In the genomic region with DNA sequence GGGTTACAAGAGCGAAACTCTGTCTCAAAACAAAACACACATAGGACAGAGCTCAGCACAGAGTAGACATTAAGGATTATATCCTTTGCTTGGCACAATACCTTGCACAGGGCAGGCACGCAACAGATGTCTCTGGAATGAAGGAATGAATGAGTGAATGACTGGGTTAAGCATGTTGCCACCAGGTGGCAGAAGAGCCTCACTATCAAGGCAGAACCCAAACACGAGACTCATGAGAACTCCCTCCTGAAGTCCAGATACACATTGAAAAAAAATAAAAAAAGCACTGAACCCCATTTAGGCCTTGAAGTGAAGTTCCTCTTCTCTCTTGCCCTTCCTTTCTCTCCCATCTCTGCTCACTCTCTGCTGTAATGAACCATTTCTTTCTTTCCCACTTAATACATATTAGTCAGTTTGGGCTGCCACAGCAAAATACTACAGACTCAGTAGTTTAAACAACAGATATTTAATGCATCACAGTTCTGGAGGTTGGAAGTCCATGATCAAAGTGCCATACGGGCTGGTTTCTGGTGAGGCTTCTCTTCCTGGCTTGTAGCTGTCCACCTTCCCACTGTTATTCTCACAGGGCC, we compare ENCODE assay signal across 8 cellular contexts. TPM values are rescaled to one million over a fixed set of nuclear protein-coding genes. Genes with fewer than 3 reads are reported as not detected.
DNase-seq lines count a peak whose midpoint lies in the region; ATAC-seq lines count a peak whose summit lies in the region.

No MANE protein-coding gene starts in this region.

- POLR2A ChIA-PET in activated CD4-positive, alpha-beta T cell treated with anti-CD3 and anti-CD28 coated beads, Interleukin-2, amount 10 ng/mL, durations not matched to agents 7 days and 5 days (lab: Charles Lee): no interaction called here

- H3K4me1 Mint-ChIP-seq in activated CD4-positive, alpha-beta T cell treated with anti-CD3 and anti-CD28 coated beads, Interleukin-2, amount 10 ng/mL, durations not matched to agents 7 days and 5 days: peaks cover 29% of the 10 kb centered on the region

- no peak overlapping the region for H3K4me3 Mint-ChIP-seq in activated CD4-positive, alpha-beta T cell treated with anti-CD3 and anti-CD28 coated beads, Interleukin-2, amount 10 ng/mL, durations not matched to agents 7 days and 5 days

- peak; percentile 78 for DNase-seq in AG08396 (ENCODE audit: low spot score)
- DNase-seq in NCI-H460 (ENCODE audit: extremely low read depth, low read depth): peak; percentile 75
- DNase-seq in activated CD4-positive, alpha-beta T cell treated with anti-CD3 and anti-CD28 coated beads, Interleukin-2, amount 10 ng/mL, durations not matched to agents 7 days and 5 days: peak; percentile 83
- DNase-seq in dermis microvascular lymphatic vessel endothelial cell (ENCODE audit: low read depth in 2 of 2): peak; percentile 85 to 91
- peak; percentile 88 for DNase-seq in medulla oblongata (ENCODE audit: extremely low spot score)
- DNase-seq in stimulated activated CD8-positive, alpha-beta memory T cell treated with anti-CD3 and anti-CD28 coated beads, Interleukin-15, amount 100 ng/mL, for 4 hours (ENCODE audit: low read depth in 2 of 2): peak; percentile 34 to 52

- no peaks in the 10 kb centered on the region for H3K36me3 Mint-ChIP-seq in activated CD4-positive, alpha-beta T cell treated with anti-CD3 and anti-CD28 coated beads, Interleukin-2, amount 10 ng/mL, durations not matched to agents 7 days and 5 days (ENCODE audit: low read depth)

- ATAC-seq in GM18520 (IDR thresholded peaks at IDR 0.05; ENCODE audit: unreplicated experiment) (peak; percentile 77), HG03159 (IDR thresholded peaks at IDR 0.05; ENCODE audit: unreplicated experiment) (peak; percentile 77)

- CTCF ChIA-PET in activated CD4-positive, alpha-beta T cell treated with anti-CD3 and anti-CD28 coated beads, Interleukin-2, amount 10 ng/mL, durations not matched to agents 7 days and 5 days (lab: Charles Lee): interaction anchor here (0.6 to 3.4 kb wide), 8 partner anchors 11 to 175 kb away, joined by 3 to 36 read pairs (median 6); no protein-coding TSS in a partner anchor

- no peak overlapping the region for H3K27ac Mint-ChIP-seq in activated CD4-positive, alpha-beta T cell treated with anti-CD3 and anti-CD28 coated beads, Interleukin-2, amount 10 ng/mL, durations not matched to agents 7 days and 5 days

- H3K27me3 Mint-ChIP-seq in activated CD4-positive, alpha-beta T cell treated with anti-CD3 and anti-CD28 coated beads, Interleukin-2, amount 10 ng/mL, durations not matched to agents 7 days and 5 days: no peaks in the 10 kb centered on the region

- H3K9me3 Mint-ChIP-seq in activated CD4-positive, alpha-beta T cell treated with anti-CD3 and anti-CD28 coated beads, Interleukin-2, amount 10 ng/mL, durations not matched to agents 7 days and 5 days: no peaks in the 10 kb centered on the region

RNA-seq across cellular contexts. Expression of gene LTA4H, which starts 26.6 kb away (rescaled TPM):
- total RNA-seq in NCI-H460 (2014; rRNA removed; shearing (Covaris generic)): 125 and 137 TPM in 2 replicates
- 120 and 121 TPM in 2 replicates for polyA plus RNA-seq in NCI-H460 (2014; cell fraction: nucleus; rRNA removed)
- 10 to 100 TPM; 55.8 to 56.2 TPM for total RNA-seq in activated CD4-positive, alpha-beta T cell treated with anti-CD3 and anti-CD28 coated beads, Interleukin-2, amount 10 ng/mL, durations not matched to agents 7 days and 5 days
- 52.5 and 56.1 TPM in 2 replicates for total RNA-seq in dermis microvascular lymphatic vessel endothelial cell

Comparison
In these comparisons a context has a peak if more than half of its experiments do, and no peak if none do; other contexts are left out.
1. Peak in every context shown above with its lines: DNase-seq and ATAC-seq.